ENCODE assay signal across 22 cellular contexts in genomic region chr12:121738340-121738858, GRCh38.
"Had no signal": no experiment of that assay in that cellular context is flagged by ENCODE, and none has a peak within 500 bp of the region (broad histone marks: within the 10 kb centered on the region; RNA-seq: fewer than 3 reads in every experiment).

No MANE protein-coding gene starts in this region.

- DNase-seq: activated CD4-positive, alpha-beta T cell treated with anti-CD3 and anti-CD28 coated beads for 4 hours; activated CD4-positive, alpha-beta T cell treated with anti-CD3 and anti-CD28 coated beads, Interleukin-2, amount 50 U/mL, for 48 hours; activated CD4-positive, CD25-positive, alpha-beta regulatory T cell; activated gamma-delta T cell; activated naive CD4-positive, alpha-beta T cell treated with anti-CD3 and anti-CD28 coated beads, Interleukin-2, amount 50 U/mL, for 16 hours; activated naive CD8-positive, alpha-beta T cell treated with anti-CD3 and anti-CD28 coated beads, Interleukin-2, amount 50 U/mL, for 24 hours; cortex of kidney; heart right ventricle; kidney; lower lobe of right lung; mesendoderm; mucosa of descending colon; occipital lobe; stimulated activated CD4-positive, alpha-beta T cell treated with anti-CD3 and anti-CD28 coated beads, Interleukin-12 subunit alpha, Interleukin-12 subunit beta, amount 100 ng/mL, for 4 hours; stimulated activated CD4-positive, alpha-beta T cell treated with anti-CD3 and anti-CD28 coated beads, Interleukin-4, amount 100 ng/mL, for 4 hours; substantia nigra; T-helper 1 cell; transverse colon had no signal

- H3K27ac Mint-ChIP-seq: activated naive CD8-positive, alpha-beta T cell treated with anti-CD3 and anti-CD28 coated beads, Interleukin-2, amount 50 U/mL, for 24 hours; stimulated activated naive CD8-positive, alpha-beta T cell treated with anti-CD3 and anti-CD28 coated beads, Interleukin-15, Interleukin-2, amounts not matched to agents 100 ng/mL and 50 ng/mL, for 24 hours had no signal

- ATAC-seq: activated naive CD8-positive, alpha-beta T cell treated with anti-CD3 and anti-CD28 coated beads, Interleukin-2, amount 50 U/mL, for 24 hours; heart right ventricle; left lobe of liver; lower lobe of right lung; mucosa of descending colon had no signal

- H3K27me3 Mint-ChIP-seq: activated naive CD8-positive, alpha-beta T cell treated with anti-CD3 and anti-CD28 coated beads, Interleukin-2, amount 50 U/mL, for 24 hours; stimulated activated naive CD8-positive, alpha-beta T cell treated with anti-CD3 and anti-CD28 coated beads, Interleukin-15, Interleukin-2, amounts not matched to agents 100 ng/mL and 50 ng/mL, for 24 hours had no signal

- H3K9me3 Mint-ChIP-seq: activated naive CD8-positive, alpha-beta T cell treated with anti-CD3 and anti-CD28 coated beads, Interleukin-2, amount 50 U/mL, for 24 hours; stimulated activated naive CD8-positive, alpha-beta T cell treated with anti-CD3 and anti-CD28 coated beads, Interleukin-15, Interleukin-2, amounts not matched to agents 100 ng/mL and 50 ng/mL, for 24 hours had no signal

- H3K4me3 ChIP-seq: heart right ventricle, lower lobe of right lung, mucosa of descending colon, transverse colon had no signal

- H3K27me3 ChIP-seq: heart right ventricle, transverse colon had no signal

- H3K4me3 Mint-ChIP-seq: activated naive CD8-positive, alpha-beta T cell treated with anti-CD3 and anti-CD28 coated beads, Interleukin-2, amount 50 U/mL, for 24 hours; stimulated activated naive CD8-positive, alpha-beta T cell treated with anti-CD3 and anti-CD28 coated beads, Interleukin-15, Interleukin-2, amounts not matched to agents 100 ng/mL and 50 ng/mL, for 24 hours had no signal

- H3K4me1 ChIP-seq: lower lobe of right lung, transverse colon had no signal

- H3K27ac ChIP-seq: epithelial cell of prostate, heart right ventricle, lower lobe of right lung, transverse colon had no signal

- FAIRE-seq: kidney, urothelium cell line had no signal

- H3K36me3 ChIP-seq: heart right ventricle, lower lobe of right lung, transverse colon had no signal

- H3K9me3 ChIP-seq: heart right ventricle, lower lobe of right lung, mucosa of descending colon, transverse colon had no signal
